Comparison of ENCODE assay signal across 1 cellular context in the genomic region with DNA sequence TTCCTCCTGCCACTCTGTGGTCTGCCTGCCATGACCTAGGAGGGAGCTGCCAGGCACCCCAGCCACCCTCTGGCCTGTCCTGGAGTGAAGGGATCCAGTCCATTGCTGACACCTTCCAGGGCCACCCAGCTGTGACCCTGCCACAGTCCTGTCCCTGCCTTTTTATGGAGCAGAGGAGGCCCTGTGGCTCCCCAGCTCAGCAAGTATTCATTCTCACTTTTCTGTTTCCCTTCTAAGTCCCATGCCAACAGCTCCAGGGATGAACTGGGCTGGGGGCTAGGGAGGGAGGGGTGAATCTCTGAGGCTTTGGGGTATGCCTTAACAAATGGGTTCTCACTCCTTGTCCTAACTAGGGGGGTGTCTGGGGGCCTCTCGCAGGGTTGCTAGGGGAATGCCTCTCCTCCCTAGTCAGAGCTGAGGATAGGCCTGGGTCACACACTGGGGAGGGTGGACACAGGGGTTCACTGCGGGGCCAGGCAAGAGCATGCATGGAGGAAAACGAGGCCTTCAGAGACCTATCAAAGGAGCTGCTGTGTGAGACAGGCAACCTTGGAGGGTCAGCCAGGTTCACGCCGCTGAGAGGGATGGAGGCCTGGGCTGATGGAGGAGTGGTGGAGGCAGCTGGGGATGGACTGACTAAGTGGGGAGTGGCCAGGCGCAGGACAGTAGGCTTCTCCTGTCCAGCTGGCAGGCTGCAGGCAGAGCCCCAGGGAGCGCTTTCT.
TF ChIP-seq lines count a peak whose summit lies in the region.

No MANE protein-coding gene starts in this region.

TF ChIP-seq in GM23338, 12 proteins besides CTCF, POLR2A, EP300 and RAD21 (continued from another document):
- TF ChIP-seq REST (IDR thresholded peaks at IDR 0.05; ENCODE audit: unreplicated experiment), result no peak
- TF ChIP-seq JUNB (IDR thresholded peaks at IDR 0.05; ENCODE audit: unreplicated experiment), result no peak
- no peak for TF ChIP-seq ZNF331 (CRISPR knock-in tag; IDR thresholded peaks at IDR 0.05; ENCODE audit: low read depth)
- TF ChIP-seq CREB1 (CRISPR knock-in tag; IDR thresholded peaks at IDR 0.05; ENCODE audit: low read depth), result no peak
- TF ChIP-seq POLR2AphosphoS5 (IDR thresholded peaks at IDR 0.05; ENCODE audit: low read depth), result no peak
- TF ChIP-seq ZNF114 (CRISPR knock-in tag; IDR thresholded peaks at IDR 0.05), result no peak
- TF ChIP-seq STAT1 (IDR thresholded peaks at IDR 0.05; ENCODE audit: unreplicated experiment), result no peak
- TF ChIP-seq EZH2 (IDR thresholded peaks at IDR 0.05; ENCODE audit: low read depth, unreplicated experiment), result no peak
- no peak for TF ChIP-seq NANOG (IDR thresholded peaks at IDR 0.05; ENCODE audit: borderline replicate concordance)
- TF ChIP-seq, protein P1, sequence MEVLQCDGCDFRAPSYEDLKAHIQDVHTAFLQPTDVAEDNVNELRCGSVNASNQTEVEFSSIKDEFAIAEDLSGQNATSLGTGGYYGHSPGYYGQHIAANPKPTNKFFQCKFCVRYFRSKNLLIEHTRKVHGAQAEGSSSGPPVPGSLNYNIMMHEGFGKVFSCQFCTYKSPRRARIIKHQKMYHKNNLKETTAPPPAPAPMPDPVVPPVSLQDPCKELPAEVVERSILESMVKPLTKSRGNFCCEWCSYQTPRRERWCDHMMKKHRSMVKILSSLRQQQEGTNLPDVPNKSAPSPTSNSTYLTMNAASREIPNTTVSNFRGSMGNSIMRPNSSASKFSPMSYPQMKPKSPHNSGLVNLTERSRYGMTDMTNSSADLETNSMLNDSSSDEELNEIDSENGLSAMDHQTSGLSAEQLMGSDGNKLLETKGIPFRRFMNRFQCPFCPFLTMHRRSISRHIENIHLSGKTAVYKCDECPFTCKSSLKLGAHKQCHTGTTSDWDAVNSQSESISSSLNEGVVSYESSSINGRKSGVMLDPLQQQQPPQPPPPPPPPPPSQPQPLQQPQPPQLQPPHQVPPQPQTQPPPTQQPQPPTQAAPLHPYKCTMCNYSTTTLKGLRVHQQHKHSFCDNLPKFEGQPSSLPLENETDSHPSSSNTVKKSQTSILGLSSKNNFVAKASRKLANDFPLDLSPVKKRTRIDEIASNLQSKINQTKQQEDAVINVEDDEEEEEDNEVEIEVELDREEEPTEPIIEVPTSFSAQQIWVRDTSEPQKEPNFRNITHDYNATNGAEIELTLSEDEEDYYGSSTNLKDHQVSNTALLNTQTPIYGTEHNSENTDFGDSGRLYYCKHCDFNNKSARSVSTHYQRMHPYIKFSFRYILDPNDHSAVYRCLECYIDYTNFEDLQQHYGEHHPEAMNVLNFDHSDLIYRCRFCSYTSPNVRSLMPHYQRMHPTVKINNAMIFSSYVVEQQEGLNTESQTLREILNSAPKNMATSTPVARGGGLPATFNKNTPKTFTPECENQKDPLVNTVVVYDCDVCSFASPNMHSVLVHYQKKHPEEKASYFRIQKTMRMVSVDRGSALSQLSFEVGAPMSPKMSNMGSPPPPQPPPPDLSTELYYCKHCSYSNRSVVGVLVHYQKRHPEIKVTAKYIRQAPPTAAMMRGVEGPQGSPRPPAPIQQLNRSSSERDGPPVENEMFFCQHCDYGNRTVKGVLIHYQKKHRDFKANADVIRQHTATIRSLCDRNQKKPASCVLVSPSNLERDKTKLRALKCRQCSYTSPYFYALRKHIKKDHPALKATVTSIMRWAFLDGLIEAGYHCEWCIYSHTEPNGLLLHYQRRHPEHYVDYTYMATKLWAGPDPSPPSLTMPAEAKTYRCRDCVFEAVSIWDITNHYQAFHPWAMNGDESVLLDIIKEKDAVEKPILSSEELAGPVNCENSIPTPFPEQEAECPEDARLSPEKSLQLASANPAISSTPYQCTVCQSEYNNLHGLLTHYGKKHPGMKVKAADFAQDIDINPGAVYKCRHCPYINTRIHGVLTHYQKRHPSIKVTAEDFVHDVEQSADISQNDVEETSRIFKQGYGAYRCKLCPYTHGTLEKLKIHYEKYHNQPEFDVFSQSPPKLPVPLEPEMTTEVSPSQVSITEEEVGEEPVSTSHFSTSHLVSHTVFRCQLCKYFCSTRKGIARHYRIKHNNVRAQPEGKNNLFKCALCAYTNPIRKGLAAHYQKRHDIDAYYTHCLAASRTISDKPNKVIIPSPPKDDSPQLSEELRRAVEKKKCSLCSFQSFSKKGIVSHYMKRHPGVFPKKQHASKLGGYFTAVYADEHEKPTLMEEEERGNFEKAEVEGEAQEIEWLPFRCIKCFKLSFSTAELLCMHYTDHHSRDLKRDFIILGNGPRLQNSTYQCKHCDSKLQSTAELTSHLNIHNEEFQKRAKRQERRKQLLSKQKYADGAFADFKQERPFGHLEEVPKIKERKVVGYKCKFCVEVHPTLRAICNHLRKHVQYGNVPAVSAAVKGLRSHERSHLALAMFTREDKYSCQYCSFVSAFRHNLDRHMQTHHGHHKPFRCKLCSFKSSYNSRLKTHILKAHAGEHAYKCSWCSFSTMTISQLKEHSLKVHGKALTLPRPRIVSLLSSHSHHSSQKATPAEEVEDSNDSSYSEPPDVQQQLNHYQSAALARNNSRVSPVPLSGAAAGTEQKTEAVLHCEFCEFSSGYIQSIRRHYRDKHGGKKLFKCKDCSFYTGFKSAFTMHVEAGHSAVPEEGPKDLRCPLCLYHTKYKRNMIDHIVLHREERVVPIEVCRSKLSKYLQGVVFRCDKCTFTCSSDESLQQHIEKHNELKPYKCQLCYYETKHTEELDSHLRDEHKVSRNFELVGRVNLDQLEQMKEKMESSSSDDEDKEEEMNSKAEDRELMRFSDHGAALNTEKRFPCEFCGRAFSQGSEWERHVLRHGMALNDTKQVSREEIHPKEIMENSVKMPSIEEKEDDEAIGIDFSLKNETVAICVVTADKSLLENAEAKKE (CRISPR knock-in tag; IDR thresholded peaks at IDR 0.05), result no peak
